20 cellular contexts compared by ENCODE assay signal in the genomic region with DNA sequence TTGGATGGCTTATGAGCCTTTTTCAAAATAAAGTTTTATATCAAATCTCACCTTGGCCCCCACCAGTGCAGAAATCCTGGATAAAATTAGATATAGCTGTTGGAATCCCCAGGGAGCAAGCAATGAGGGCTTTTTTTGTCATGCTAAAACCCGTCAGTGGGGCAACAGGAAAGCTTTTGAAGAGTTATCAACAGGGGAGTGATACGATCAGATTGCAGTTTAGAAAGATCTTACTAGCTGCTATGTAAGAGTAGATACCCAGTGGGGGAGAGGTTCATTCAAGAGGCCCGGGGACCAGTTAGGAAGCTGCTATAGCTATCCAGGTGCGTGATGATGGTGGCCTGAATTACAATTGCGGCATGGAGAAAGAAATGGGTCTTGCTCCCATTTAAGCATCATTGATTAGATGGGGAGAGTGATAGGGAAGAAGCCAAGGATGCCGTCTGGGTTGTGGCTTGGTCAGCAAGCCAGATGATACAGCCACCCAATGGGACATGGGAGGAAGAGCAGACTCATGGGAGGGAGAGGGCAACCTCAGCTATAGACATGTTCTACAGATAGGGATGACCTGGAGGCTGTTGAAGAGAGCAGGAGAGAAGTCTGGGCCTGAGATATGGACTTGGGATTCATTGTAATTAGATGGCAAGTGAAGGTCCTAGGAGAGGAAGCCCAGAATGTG.
A peak's percentile ranks its signal among the peaks of the same experiment; 100 is the strongest.
DNase-seq lines count a peak whose midpoint lies in the region; ATAC-seq, FAIRE-seq and TF ChIP-seq lines count a peak whose summit lies in the region.
"Had no signal": no experiment of that assay in that cellular context is flagged by ENCODE, and none has a peak within 500 bp of the region (broad histone marks: within the 10 kb centered on the region; RNA-seq: fewer than 3 reads in every experiment).

No MANE protein-coding gene starts in this region.

- CTCF ChIA-PET in A673 (lab: Charles Lee), result no interaction called here
- CTCF ChIA-PET in CD4-positive, alpha-beta memory T cell (lab: Charles Lee; ENCODE audit: partially characterized antibody), result no interaction called here

- 64 to 67% methylated on average over 5 to 6 of the region's 6 CpGs for WGBS in endodermal cell (ENCODE audit: insufficient coverage in 1 of 2, insufficient read length in 1 of 2), 2 experiments
- WGBS in pancreas, 2 donors, result 81 to 83% methylated on average over 6 of the region's 6 CpGs

- H3K4me1 Mint-ChIP-seq in endodermal cell, result peaks cover 8% of the 10 kb centered on the region
- peaks cover 50% of the 10 kb centered on the region for H3K4me1 Mint-ChIP-seq in neural progenitor cell
- no peaks in the 10 kb centered on the region for H3K4me1 Mint-ChIP-seq in CD4-positive, alpha-beta memory T cell

- peaks cover 5% of the 10 kb centered on the region for H3K9me3 ChIP-seq in A673 (ENCODE audit: low read depth, low read length, poor library complexity, severe bottlenecking)
- H3K9me3 ChIP-seq in endodermal cell (ENCODE audit: control insufficient read depth, low read length), result peaks cover 13% of the 10 kb centered on the region
- peaks cover 6% of the 10 kb centered on the region for H3K9me3 ChIP-seq in neural progenitor cell (ENCODE audit: low read depth)
- no peaks in the 10 kb centered on the region for H3K9me3 ChIP-seq in pancreas
- no peaks in the 10 kb centered on the region for H3K9me3 ChIP-seq in CD4-positive, alpha-beta memory T cell (ENCODE audit: control insufficient read depth in 1 of 2, low read length in 2 of 2)

- H3F3A ChIP-seq in neural progenitor cell (ENCODE audit: low read depth), result no peaks in the 10 kb centered on the region

- H3K9me3 Mint-ChIP-seq in endodermal cell (peaks cover 13% of the 10 kb centered on the region), neural progenitor cell (peaks cover 13% of the 10 kb centered on the region)
- peaks cover 0 to 2% (median 0%) of the 10 kb centered on the region in 8 donors for H3K9me3 Mint-ChIP-seq in CD4-positive, alpha-beta memory T cell

- H3K27me3 Mint-ChIP-seq in endodermal cell (ENCODE audit: insufficient read depth), result peaks cover 13% of the 10 kb centered on the region
- H3K27me3 Mint-ChIP-seq in neural progenitor cell (ENCODE audit: insufficient read depth, low read depth), result peaks cover 19% of the 10 kb centered on the region
- peaks cover 1 to 2% of the 10 kb centered on the region in 2 donors for H3K27me3 Mint-ChIP-seq in CD4-positive, alpha-beta memory T cell

- H3K4me2 ChIP-seq in neural progenitor cell, result peak overlapping the region; percentile 46

- H3K36me3 Mint-ChIP-seq in endodermal cell (ENCODE audit: low read depth) (no peaks in the 10 kb centered on the region), neural progenitor cell (no peaks in the 10 kb centered on the region)
- no peaks in the 10 kb centered on the region for H3K36me3 Mint-ChIP-seq in CD4-positive, alpha-beta memory T cell

- H2AFZ ChIP-seq in neural progenitor cell (replicated peaks), result peak overlapping the region; percentile 34

- H3K27ac Mint-ChIP-seq in endodermal cell (no peak overlapping the region), neural progenitor cell (no peak overlapping the region)
- peak overlapping the region in 1 of 7 donors; percentile 20 for H3K27ac Mint-ChIP-seq in CD4-positive, alpha-beta memory T cell

- no peak overlapping the region for H3K27ac ChIP-seq in A673 (ENCODE audit: low read depth, low read length, poor library complexity, severe bottlenecking)
- H3K27ac ChIP-seq in endodermal cell (ENCODE audit: low read depth, low read length), result no peak overlapping the region
- H3K27ac ChIP-seq in neural progenitor cell, result no peak overlapping the region
- no peak overlapping the region for H3K27ac ChIP-seq in pancreas
- H3K27ac ChIP-seq in CD4-positive, alpha-beta memory T cell (ENCODE audit: low read depth, low read length), result no peak overlapping the region
- H3K27ac ChIP-seq: C4-2B had no signal

- no peaks in the 10 kb centered on the region for H3K79me2 ChIP-seq in neural progenitor cell (ENCODE audit: low read depth)

- H3K9ac ChIP-seq in endodermal cell (ENCODE audit: extremely low read depth, low read length, poor library complexity, severe bottlenecking), result no peak overlapping the region
- H3K9ac ChIP-seq in neural progenitor cell, result no peak overlapping the region

- FAIRE-seq in pancreas (lab: Jason Lieb, UNC), result no peak
- FAIRE-seq: A204.1, RCC 7860 had no signal

- DNase-seq in A673 (ENCODE audit: low spot score), result peak; percentile 50
- peak; percentile 71 for DNase-seq in H7
- peak; percentile 46 for DNase-seq in endodermal cell
- no peak for DNase-seq in neural progenitor cell (ENCODE audit: low spot score)
- no peak for DNase-seq in NCI-H1048 (lab: John Stamatoyannopoulos, UW)
- DNase-seq in pancreas, result no peak
- no peak for DNase-seq in mucosa of gallbladder (ENCODE audit: low spot score)
- DNase-seq in CD4-positive, alpha-beta memory T cell, result no peak
- DNase-seq: GDM1, MM.1S, NCI-H1105 treated with DMSO at 0.1 percent for 48 hours, NCI-H1694, NCI-H2081 treated with DMSO at 0.1 percent for 48 hours, NCI-H446 treated with DMSO at 0.1 percent for 48 hours, NCI-H69 had no signal

- H3K4me3 ChIP-seq in A673 (ENCODE audit: low read depth, low read length, poor library complexity, severe bottlenecking) (no peak overlapping the region), H7 (ENCODE audit: insufficient read depth, low read depth, low read length) (no peak overlapping the region), endodermal cell (ENCODE audit: low read length) (no peak overlapping the region), neural progenitor cell (no peak overlapping the region), pancreas (no peak overlapping the region)
- no peak overlapping the region for H3K4me3 ChIP-seq in CD4-positive, alpha-beta memory T cell (ENCODE audit: low read length in 2 of 2)

- POLR2A ChIA-PET in A673 (lab: Charles Lee; ENCODE audit: low non-redundant PET), result no interaction called here
- POLR2A ChIA-PET in CD4-positive, alpha-beta memory T cell (lab: Charles Lee; ENCODE audit: partially characterized antibody), result no interaction called here

- H3K36me3 ChIP-seq in A673 (ENCODE audit: insufficient read depth, low read length, poor library complexity, severe bottlenecking) (no peaks in the 10 kb centered on the region), H7 (replicated peaks; ENCODE audit: control insufficient read depth, insufficient read depth, low read length) (no peaks in the 10 kb centered on the region), endodermal cell (ENCODE audit: control insufficient read depth, insufficient read depth, low read length) (no peaks in the 10 kb centered on the region), neural progenitor cell (no peaks in the 10 kb centered on the region), pancreas (no peaks in the 10 kb centered on the region)
- H3K36me3 ChIP-seq in CD4-positive, alpha-beta memory T cell (ENCODE audit: insufficient read depth, low read length), result no peaks in the 10 kb centered on the region

- H3K4me1 ChIP-seq in A673 (ENCODE audit: insufficient read depth, low read length, poor library complexity, severe bottlenecking) (peaks cover 5% of the 10 kb centered on the region), endodermal cell (ENCODE audit: control insufficient read depth, insufficient read depth, low read length) (no peaks in the 10 kb centered on the region), neural progenitor cell (peaks cover 18% of the 10 kb centered on the region), pancreas (no peaks in the 10 kb centered on the region)
- no peaks in the 10 kb centered on the region for H3K4me1 ChIP-seq in CD4-positive, alpha-beta memory T cell (ENCODE audit: insufficient read depth, low read length)

- ATAC-seq in pancreas, result no peak
- ATAC-seq: HCT116, Right ventricle myocardium inferior had no signal

- H3K4me3 Mint-ChIP-seq in endodermal cell (no peak overlapping the region), neural progenitor cell (no peak overlapping the region)
- no peak overlapping the region for H3K4me3 Mint-ChIP-seq in CD4-positive, alpha-beta memory T cell

- no peaks in the 10 kb centered on the region for H4K20me1 ChIP-seq in neural progenitor cell (ENCODE audit: low read depth)

- intact Hi-C loops in A673 (cut with micrococcal nuclease; ENCODE audit: unreplicated experiment), result no loop called here
- intact Hi-C loops in pancreas (cut with DNase I), result no loop called here
- intact Hi-C loops in CD4-positive, alpha-beta memory T cell (cut with micrococcal nuclease), result no loop called here

- TF ChIP-seq CTCF in A673 (conservative IDR thresholded peaks at IDR 0.05; ENCODE audit: low read depth, low read length) (no peak), endodermal cell (conservative IDR thresholded peaks at IDR 0.05) (no peak), neural progenitor cell (IDR thresholded peaks at IDR 0.05) (no peak), pancreas (IDR thresholded peaks at IDR 0.05) (no peak)

- no peaks in the 10 kb centered on the region for H3K27me3 ChIP-seq in A673 (replicated peaks; ENCODE audit: insufficient read depth, low read depth, low read length, poor library complexity)
- no peaks in the 10 kb centered on the region; the same call in 1 of the 2 replicates for H3K27me3 ChIP-seq in H7 (ENCODE audit: control insufficient read depth, insufficient read depth, low read length)
- H3K27me3 ChIP-seq in endodermal cell (ENCODE audit: control insufficient read depth, insufficient read depth, low read length, poor library complexity, severe bottlenecking), result no peaks in the 10 kb centered on the region
- H3K27me3 ChIP-seq in neural progenitor cell, result no peaks in the 10 kb centered on the region
- H3K27me3 ChIP-seq in pancreas, result no peaks in the 10 kb centered on the region
- H3K27me3 ChIP-seq in CD4-positive, alpha-beta memory T cell (ENCODE audit: insufficient read depth, low read length), result no peaks in the 10 kb centered on the region

- BruUV-seq in A673 (replicated peaks; lab: Mats Ljungman, UMichigan), result no TSS peak

Comparison
In these comparisons a context has a peak if more than half of its experiments do, and no peak if none do; other contexts are left out.
1. DNase-seq: peak in A673 (single experiment), H7 (single experiment) and endodermal cell (single experiment); none in neural progenitor cell (single experiment), NCI-H1048 (single experiment), pancreas (0 of 6), mucosa of gallbladder (single experiment) and CD4-positive, alpha-beta memory T cell (0 of 5).